ENCODE assay signal across 8 cellular contexts in genomic region chr4:17447675-17448298, GRCh38.
DNase-seq lines count a peak whose midpoint lies in the region; FAIRE-seq and TF ChIP-seq lines count a peak whose summit lies in the region.

No MANE protein-coding gene starts in this region.

- H3K9ac ChIP-seq in KMS-11 (no peak overlapping the region), smooth muscle cell (ENCODE audit: low read depth) (no peak overlapping the region)

- TF ChIP-seq CTCF in KMS-11 (conservative IDR thresholded peaks at IDR 0.05; ENCODE audit: low read depth, low read length) = peak; percentile 66
- TF ChIP-seq CTCF in ascending aorta (IDR thresholded peaks at IDR 0.05) = peak; percentile 35 to 59 (median 55)
- TF ChIP-seq CTCF in hepatocyte (IDR thresholded peaks at IDR 0.05; ENCODE audit: poor library complexity) = peak; percentile 75
- peak; percentile 69 for TF ChIP-seq CTCF in smooth muscle cell (IDR thresholded peaks at IDR 0.05; ENCODE audit: borderline replicate concordance, insufficient read depth, poor library complexity, severe bottlenecking)

- no peaks in the 10 kb centered on the region for H3F3A ChIP-seq in smooth muscle cell (ENCODE audit: low read depth)

- no peak overlapping the region for H3K27ac ChIP-seq in KMS-11
- no peak overlapping the region for H3K27ac ChIP-seq in SJCRH30
- H3K27ac ChIP-seq in ascending aorta = peak overlapping the region; percentile 68 to 71
- no peak overlapping the region for H3K27ac ChIP-seq in hepatocyte
- no peak overlapping the region for H3K27ac ChIP-seq in smooth muscle cell (ENCODE audit: low read depth)

- no peaks in the 10 kb centered on the region for H3K79me2 ChIP-seq in KMS-11 (ENCODE audit: insufficient read depth, low read depth)
- no peaks in the 10 kb centered on the region for H3K79me2 ChIP-seq in hepatocyte
- H3K79me2 ChIP-seq in smooth muscle cell (ENCODE audit: low read depth) = no peaks in the 10 kb centered on the region

- H3K27me3 ChIP-seq in KMS-11 (ENCODE audit: insufficient read depth, low read depth) (no peaks in the 10 kb centered on the region), SJCRH30 (no peaks in the 10 kb centered on the region), ascending aorta (no peaks in the 10 kb centered on the region), hepatocyte (no peaks in the 10 kb centered on the region), smooth muscle cell (ENCODE audit: low read depth) (no peaks in the 10 kb centered on the region)

- intact Hi-C loops in ascending aorta (cut with DNase I) = loop anchor here (2.0 to 10.0 kb wide), 5 partner anchors 101 to 1415 kb away; no protein-coding TSS in a partner anchor

- no peaks in the 10 kb centered on the region for H3K36me3 ChIP-seq in KMS-11 (ENCODE audit: insufficient read depth)
- no peaks in the 10 kb centered on the region for H3K36me3 ChIP-seq in SJCRH30
- H3K36me3 ChIP-seq in ascending aorta = no peaks in the 10 kb centered on the region
- no peaks in the 10 kb centered on the region for H3K36me3 ChIP-seq in hepatocyte (replicated peaks; ENCODE audit: insufficient read depth, low read depth)
- no peaks in the 10 kb centered on the region for H3K36me3 ChIP-seq in smooth muscle cell (ENCODE audit: low read depth)

- H3K4me1 ChIP-seq in KMS-11 (ENCODE audit: low read depth, poor library complexity, severe bottlenecking) (no peaks in the 10 kb centered on the region), SJCRH30 (no peaks in the 10 kb centered on the region), ascending aorta (peaks cover 0 to 8% of the 10 kb centered on the region in 2 donors), hepatocyte (ENCODE audit: insufficient read depth) (no peaks in the 10 kb centered on the region), smooth muscle cell (ENCODE audit: low read depth) (peaks cover 4% of the 10 kb centered on the region)

- H3K4me2 ChIP-seq in KMS-11 (no peak overlapping the region), hepatocyte (no peak overlapping the region), smooth muscle cell (no peak overlapping the region)

- FAIRE-seq in H54 (lab: Jason Lieb, UNC) = peak; percentile 75

- peak; percentile 20 for DNase-seq in NK-92 treated with Interleukin-12 subunit alpha and Interleukin-12 subunit beta, amount 100 ng/mL, for 24 hours (lab: John Stamatoyannopoulos, UW)
- no peak for DNase-seq in NK-92 (lab: John Stamatoyannopoulos, UW; ENCODE audit: unreplicated experiment)
- DNase-seq in H54 (ENCODE audit: insufficient read length, low spot score) = peak; percentile 26
- DNase-seq in SJCRH30 = peak; percentile 37 to 75
- DNase-seq in ascending aorta (ENCODE audit: low spot score in 2 of 2) = no peak
- DNase-seq in hepatocyte (ENCODE audit: low spot score) = peak; percentile 85
- no peak for DNase-seq in smooth muscle cell (lab: John Stamatoyannopoulos, UW; ENCODE audit: unreplicated experiment)

- H3K9me3 ChIP-seq in SJCRH30 (replicated peaks) = no peaks in the 10 kb centered on the region
- peaks cover 0 to 10% of the 10 kb centered on the region in 2 donors for H3K9me3 ChIP-seq in ascending aorta
- no peaks in the 10 kb centered on the region for H3K9me3 ChIP-seq in hepatocyte (ENCODE audit: low read depth)
- H3K9me3 ChIP-seq in smooth muscle cell (replicated peaks; ENCODE audit: low read depth) = no peaks in the 10 kb centered on the region

- no peak for TF ChIP-seq POLR2A in H54 (IDR thresholded peaks at IDR 0.05; ENCODE audit: low read depth, low read length)

- no peak overlapping the region for H2AFZ ChIP-seq in KMS-11 (ENCODE audit: low read depth)
- no peak overlapping the region for H2AFZ ChIP-seq in hepatocyte
- H2AFZ ChIP-seq in smooth muscle cell (ENCODE audit: low read depth) = no peak overlapping the region

- no peaks in the 10 kb centered on the region for H3K9me2 ChIP-seq in hepatocyte (replicated peaks; ENCODE audit: insufficient read depth)

- H4K20me1 ChIP-seq in KMS-11 (ENCODE audit: insufficient read depth) (no peaks in the 10 kb centered on the region), hepatocyte (ENCODE audit: insufficient read depth, poor library complexity, severe bottlenecking) (no peaks in the 10 kb centered on the region), smooth muscle cell (ENCODE audit: low read depth) (no peaks in the 10 kb centered on the region)

- H3K4me3 ChIP-seq in KMS-11 (IDR thresholded peaks at IDR 0.05; ENCODE audit: insufficient read depth, low read depth, low read length) = no peak overlapping the region
- no peak overlapping the region for H3K4me3 ChIP-seq in SJCRH30
- no peak overlapping the region for H3K4me3 ChIP-seq in ascending aorta
- H3K4me3 ChIP-seq in hepatocyte = no peak overlapping the region
- no peak overlapping the region for H3K4me3 ChIP-seq in smooth muscle cell

Comparison
In these comparisons a context has a peak if more than half of its experiments do, and no peak if none do; other contexts are left out.
1. DNase-seq: peak in NK-92 treated with Interleukin-12 subunit alpha and Interleukin-12 subunit beta, amount 100 ng/mL, for 24 hours (single experiment), H54 (single experiment), SJCRH30 (2 of 2) and hepatocyte (single experiment); none in NK-92 (single experiment), ascending aorta (0 of 2) and smooth muscle cell (single experiment).
2. H3K27ac ChIP-seq: peak in ascending aorta (2 of 2); none in KMS-11 (single experiment), SJCRH30 (single experiment), hepatocyte (single experiment) and smooth muscle cell (single experiment).
3. Peak in every context shown above with its lines, with median percentiles within 50 percentile points of each other: CTCF ChIP-seq.